ENCODE assay signal across 14 cellular contexts in genomic region chr1:85654066-85654782, GRCh38. TPM values are rescaled to one million over a fixed set of nuclear protein-coding genes. Genes with fewer than 3 reads are reported as not detected.
DNase-seq lines count a peak whose midpoint lies in the region; ATAC-seq and TF ChIP-seq lines count a peak whose summit lies in the region.
"Had no signal": no experiment of that assay in that cellular context is flagged by ENCODE, and none has a peak within 500 bp of the region (broad histone marks: within the 10 kb centered on the region; RNA-seq: fewer than 3 reads in every experiment).

No MANE protein-coding gene starts in this region.

- peaks cover 0 to 15% (median 8%) of the 10 kb centered on the region in 4 donors for H3K4me1 ChIP-seq in esophagus muscularis mucosa
- H3K4me1 ChIP-seq: testis had no signal

- ATAC-seq in HG03520 (IDR thresholded peaks at IDR 0.05; ENCODE audit: unreplicated experiment), result no peak
- ATAC-seq: T-helper 17 cell had no signal

- no peak overlapping the region for H3K27ac ChIP-seq in esophagus muscularis mucosa (replicated peaks in 1 of 4)
- H3K27ac ChIP-seq: testis had no signal

- no peak for TF ChIP-seq POLR2A in esophagus muscularis mucosa (IDR thresholded peaks at IDR 0.05; ENCODE audit: low read depth)

- H3K4me3 ChIP-seq in choroid plexus epithelial cell (ENCODE audit: low read depth, low read length), result no peak overlapping the region
- no peak overlapping the region for H3K4me3 ChIP-seq in esophagus muscularis mucosa
- H3K4me3 ChIP-seq: testis had no signal

- TF ChIP-seq CTCF in choroid plexus epithelial cell (conservative IDR thresholded peaks at IDR 0.05; ENCODE audit: low read depth, low read length), result no peak
- no peak for TF ChIP-seq CTCF in esophagus muscularis mucosa (IDR thresholded peaks at IDR 0.05)

- 86% methylated on average over 6 of the region's 6 CpGs for WGBS in esophagus muscularis mucosa

- H3K9me3 ChIP-seq in esophagus muscularis mucosa, result no peaks in the 10 kb centered on the region
- H3K9me3 ChIP-seq: testis had no signal

- TF ChIP-seq EP300 in esophagus muscularis mucosa (IDR thresholded peaks at IDR 0.05), result no peak

- intact Hi-C loops in esophagus muscularis mucosa (cut with DNase I), result no loop called here

- peaks cover 0 to 23% (median 15%) of the 10 kb centered on the region in 4 donors for H3K36me3 ChIP-seq in esophagus muscularis mucosa

- DNase-seq in DMS53 treated with DMSO at 0.1 percent for 48 hours (lab: John Stamatoyannopoulos, UW; ENCODE audit: unreplicated experiment), result peak; percentile 10
- peak; percentile 40 for DNase-seq in NCI-H226
- DNase-seq in choroid plexus epithelial cell (ENCODE audit: low read depth), result peak; percentile 65
- peak; percentile 56 for DNase-seq in kidney tubule cell (ENCODE audit: low spot score)
- no peak for DNase-seq in esophagus muscularis mucosa (ENCODE audit: extremely low spot score)
- DNase-seq in NCI-H2029 treated with DMSO at 0.1 percent for 48 hours (lab: John Stamatoyannopoulos, UW), result no peak
- DNase-seq in putamen (ENCODE audit: low spot score), result no peak
- DNase-seq: activated CD4-positive, alpha-beta T cell treated with anti-CD3 and anti-CD28 coated beads, Interleukin-2, amount 50 U/mL, for 48 hours; activated effector memory CD4-positive, alpha-beta T cell treated with anti-CD3 and anti-CD28 coated beads, Interleukin-2, amount 50 U/mL, for 16 hours; caudate nucleus; Karpas-422; T-helper 17 cell; testis had no signal

- no peaks in the 10 kb centered on the region for H3K27me3 ChIP-seq in esophagus muscularis mucosa
- H3K27me3 ChIP-seq: testis had no signal

RNA-seq across cellular contexts. Expression of gene ZNHIT6, which starts 54.0 kb away (rescaled TPM):
- total RNA-seq in esophagus muscularis mucosa, result 10 to 100 TPM; 12.8 to 16.8 (median 15.5) TPM

Comparison
In these comparisons a context has a peak if more than half of its experiments do, and no peak if none do; other contexts are left out.
1. DNase-seq: peak in DMS53 treated with DMSO at 0.1 percent for 48 hours (single experiment), NCI-H226 (single experiment), choroid plexus epithelial cell (single experiment) and kidney tubule cell (single experiment); none in esophagus muscularis mucosa (single experiment), NCI-H2029 treated with DMSO at 0.1 percent for 48 hours (single experiment) and putamen (single experiment).